Comparison of ENCODE assay signal across 23 cellular contexts in the genomic region with DNA sequence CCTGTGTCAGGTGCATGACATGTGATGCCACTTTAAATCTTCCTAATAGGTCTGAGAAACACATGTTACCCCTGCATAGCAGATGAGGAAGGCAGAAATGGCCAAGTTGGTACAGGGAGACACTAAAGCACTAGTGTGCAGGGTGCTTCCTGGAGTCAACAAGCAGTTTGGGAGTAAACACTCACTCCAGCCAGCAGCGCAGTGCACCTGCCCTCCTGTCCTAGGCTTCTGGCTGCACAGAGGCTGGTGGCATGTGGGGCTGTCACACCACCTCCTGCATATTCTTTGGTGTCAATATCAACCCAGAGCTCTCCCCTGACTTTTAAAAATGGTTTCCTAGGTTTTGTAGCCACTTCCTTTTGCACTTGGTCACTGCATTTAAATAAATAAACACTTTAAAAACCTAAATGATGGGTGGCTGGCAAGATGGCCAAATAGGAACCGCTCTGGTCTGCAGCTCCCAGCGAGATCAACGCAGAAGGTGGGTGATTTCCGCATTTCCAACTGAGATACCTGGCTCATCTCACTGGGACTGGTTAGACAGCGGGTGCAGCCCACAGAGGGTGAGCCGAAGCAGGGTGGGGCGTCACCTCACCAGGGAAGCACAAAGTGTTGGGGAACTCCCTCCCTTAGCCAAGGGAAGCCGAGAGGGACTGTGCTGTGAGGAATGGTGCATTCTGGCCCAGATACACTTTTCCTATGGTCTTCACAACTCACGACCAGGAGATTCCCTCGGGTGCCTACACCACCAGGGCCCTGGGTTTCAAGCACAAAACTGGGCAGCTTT. TPM values are rescaled to one million over a fixed set of nuclear protein-coding genes. Genes with fewer than 3 reads are reported as not detected.
DNase-seq lines count a peak whose midpoint lies in the region; ATAC-seq, FAIRE-seq and TF ChIP-seq lines count a peak whose summit lies in the region.
"Had no signal": no experiment of that assay in that cellular context is flagged by ENCODE, and none has a peak within 500 bp of the region (broad histone marks: within the 10 kb centered on the region; RNA-seq: fewer than 3 reads in every experiment).

No MANE protein-coding gene starts in this region.

- H3K27ac ChIP-seq in GM23338 (ENCODE audit: low read depth) (no peak overlapping the region), K562 (ENCODE audit: extremely low read depth, low read depth, low read length) (no peak overlapping the region), neuronal stem cell (replicated peaks; ENCODE audit: low read length) (no peak overlapping the region)
- H3K27ac ChIP-seq: A549, C4-2B, HL-60 had no signal

- DNase-seq in activated CD4-positive, alpha-beta T cell treated with anti-CD3 and anti-CD28 coated beads, Interleukin-2, amount 10 ng/mL, durations not matched to agents 24 days and 14 days: peak; percentile 45
- DNase-seq in activated CD4-positive, alpha-beta T cell treated with anti-CD3 and anti-CD28 coated beads for 1 hour: no peak
- DNase-seq in GM23338 (ENCODE audit: low spot score) (no peak), K562 (ENCODE audit: extremely low read depth in 1 of 4, low spot score in 3 of 4) (no peak), neuronal stem cell (ENCODE audit: low spot score) (no peak)
- DNase-seq: COR-L47, DMS79, GOT3, MV-4-11, NCI-H1436, NCI-H2107, NCI-H748 treated with DMSO at 0.1 percent for 48 hours, SK-N-SH, T-cell had no signal

- H3K9me1 ChIP-seq in K562 (ENCODE audit: control insufficient read depth, insufficient read depth, low read length): no peaks in the 10 kb centered on the region

- H3K36me3 Mint-ChIP-seq in activated CD4-positive, alpha-beta T cell treated with anti-CD3 and anti-CD28 coated beads, Interleukin-2, amount 10 ng/mL, durations not matched to agents 24 days and 14 days (ENCODE audit: low read depth): no peaks in the 10 kb centered on the region
- peaks cover 17% of the 10 kb centered on the region; the same call in 2 of the 3 replicates for H3K36me3 Mint-ChIP-seq in GM23338 (ENCODE audit: low read depth)
- H3K36me3 Mint-ChIP-seq: T-cell had no signal

- H2BK15ac ChIP-seq in neuronal stem cell (ENCODE audit: low read length): no peak overlapping the region

- H3K4me3 ChIP-seq in GM23338 (no peak overlapping the region), K562 (no peak overlapping the region), neuronal stem cell (ENCODE audit: low read length in 2 of 2) (no peak overlapping the region)
- H3K4me3 ChIP-seq: A549 had no signal

- TF ChIP-seq RAD21 in K562 (CRISPR knock-in tag; conservative IDR thresholded peaks at IDR 0.05 in 1 of 2, IDR thresholded peaks at IDR 0.05 in 1 of 2): no peak

- H2BK120ac ChIP-seq in neuronal stem cell (ENCODE audit: low read depth, low read length): no peak overlapping the region

- H2AK5ac ChIP-seq in neuronal stem cell (ENCODE audit: low read depth, low read length): no peak overlapping the region

- no peak overlapping the region for H3K27ac Mint-ChIP-seq in activated CD4-positive, alpha-beta T cell treated with anti-CD3 and anti-CD28 coated beads, Interleukin-2, amount 10 ng/mL, durations not matched to agents 24 days and 14 days
- no peak overlapping the region for H3K27ac Mint-ChIP-seq in GM23338
- H3K27ac Mint-ChIP-seq: T-cell had no signal

- no peak overlapping the region for H3K9ac ChIP-seq in K562 (ENCODE audit: insufficient read depth in 1 of 2, low read depth in 2 of 2, low read length in 2 of 2)
- no peak overlapping the region for H3K9ac ChIP-seq in neuronal stem cell (ENCODE audit: low read depth, low read length, poor library complexity)
- H3K9ac ChIP-seq: SK-N-SH had no signal

- H4K8ac ChIP-seq in neuronal stem cell (ENCODE audit: low read depth, low read length): no peak overlapping the region

- H3K4ac ChIP-seq in neuronal stem cell (ENCODE audit: low read length): no peak overlapping the region

- H3K23ac ChIP-seq in neuronal stem cell (ENCODE audit: low read depth, low read length, poor library complexity): no peak overlapping the region

- TF ChIP-seq CTCF in GM23338 (conservative IDR thresholded peaks at IDR 0.05; ENCODE audit: low read depth in 2 of 2): no peak
- TF ChIP-seq CTCF in K562 (IDR thresholded peaks at IDR 0.05 in 2 of 3, conservative IDR thresholded peaks at IDR 0.05 in 1 of 3; ENCODE audit: insufficient read depth in 2 of 3, low read depth in 1 of 3, low read length in 3 of 3): no peak

- no peaks in the 10 kb centered on the region for H3K79me2 ChIP-seq in GM23338 (replicated peaks; ENCODE audit: insufficient read depth)
- H3K79me2 ChIP-seq in K562 (ENCODE audit: control insufficient read depth, insufficient read depth, low read length): no peaks in the 10 kb centered on the region

- H3K9me3 Mint-ChIP-seq in activated CD4-positive, alpha-beta T cell treated with anti-CD3 and anti-CD28 coated beads, Interleukin-2, amount 10 ng/mL, durations not matched to agents 24 days and 14 days: no peaks in the 10 kb centered on the region
- peaks cover 91% of the 10 kb centered on the region for H3K9me3 Mint-ChIP-seq in GM23338

- peak overlapping the region; percentile 67 for H3K14ac ChIP-seq in neuronal stem cell (ENCODE audit: low read length)

- BruUV-seq in K562 (replicated peaks; lab: Mats Ljungman, UMichigan): no TSS peak

- H3K9me2 ChIP-seq in GM23338 (ENCODE audit: insufficient read depth): peaks cover 3% of the 10 kb centered on the region; the same call in 1 of the 2 replicates
- H3K9me2 ChIP-seq: SK-N-SH had no signal

- H3K4me3 Mint-ChIP-seq in activated CD4-positive, alpha-beta T cell treated with anti-CD3 and anti-CD28 coated beads, Interleukin-2, amount 10 ng/mL, durations not matched to agents 24 days and 14 days: no peak overlapping the region
- no peak overlapping the region for H3K4me3 Mint-ChIP-seq in GM23338

- POLR2A ChIA-PET in K562 (lab: Yijun Ruan, JAX): interaction anchor here (0.7 kb wide), 1 partner anchor 13 kb away, joined by 3 read pairs; no protein-coding TSS in a partner anchor

- H3K27me3 Mint-ChIP-seq in activated CD4-positive, alpha-beta T cell treated with anti-CD3 and anti-CD28 coated beads, Interleukin-2, amount 10 ng/mL, durations not matched to agents 24 days and 14 days: peaks cover 12% of the 10 kb centered on the region
- H3K27me3 Mint-ChIP-seq in GM23338 (ENCODE audit: insufficient read depth, low read depth, poor library complexity): peaks cover 5% of the 10 kb centered on the region

- H3K4me1 Mint-ChIP-seq in activated CD4-positive, alpha-beta T cell treated with anti-CD3 and anti-CD28 coated beads, Interleukin-2, amount 10 ng/mL, durations not matched to agents 24 days and 14 days: peaks cover 6% of the 10 kb centered on the region
- no peaks in the 10 kb centered on the region for H3K4me1 Mint-ChIP-seq in GM23338

- H4K20me1 ChIP-seq in GM23338 (replicated peaks; ENCODE audit: insufficient read depth) (no peaks in the 10 kb centered on the region), K562 (replicated peaks; ENCODE audit: control insufficient read depth, insufficient read depth, low read length) (no peaks in the 10 kb centered on the region; the same call in 1 of the 2 replicates)

- 0% methylated on average over 11 of the region's 11 CpGs for WGBS in K562 (ENCODE audit: insufficient coverage, low coverage, missing lambda C conversion rate)
- WGBS in neuronal stem cell (ENCODE audit: extremely low coverage in 2 of 2, insufficient read length in 2 of 2, insufficient replicate concordance in 1 of 2), 2 donors: no CpG with 5 or more reads among the region's 11 CpGs

- ATAC-seq in GM23338 (no peak), K562 (peak; percentile 29; the same call in 2 of the 3 replicates), HG02973 (IDR thresholded peaks at IDR 0.05; ENCODE audit: unreplicated experiment) (no peak), esophagus mucosa (no peak), GM19467 (IDR thresholded peaks at IDR 0.05; ENCODE audit: unreplicated experiment) (no peak)
- ATAC-seq: A549, Panc1, T-cell had no signal

- H3K79me1 ChIP-seq in neuronal stem cell (ENCODE audit: low read depth, low read length): peaks cover 4% of the 10 kb centered on the region

- TF ChIP-seq EP300 in K562 (IDR thresholded peaks at IDR 0.05; ENCODE audit: low read length): no peak

- in situ Hi-C loops in K562 (cut with MboI): no loop called here

- H2BK5ac ChIP-seq in neuronal stem cell (ENCODE audit: low read length): no peak overlapping the region

- no peak for FAIRE-seq in K562 (lab: Jason Lieb, UNC)
- FAIRE-seq: A549, G401.6, HTR-8/SVneo had no signal

- no peaks in the 10 kb centered on the region; the same call in 1 of the 2 replicates for H3K27me3 ChIP-seq in GM23338 (ENCODE audit: insufficient read depth)
- no peaks in the 10 kb centered on the region; a peak in 2 of 5 replicates for H3K27me3 ChIP-seq in K562 (ENCODE audit: control insufficient read depth in 2 of 2, insufficient read depth in 2 of 2, low read length in 2 of 2)
- H3K27me3 ChIP-seq in neuronal stem cell (ENCODE audit: control insufficient read depth in 3 of 3, insufficient read depth in 3 of 3, low read depth in 1 of 3, low read length in 3 of 3): peaks cover 0 to 4% (median 0%) of the 10 kb centered on the region in 3 experiments

- H3K4me1 ChIP-seq in GM23338 (ENCODE audit: insufficient read depth) (no peaks in the 10 kb centered on the region; the same call in 1 of the 2 replicates), K562 (replicated peaks in 1 of 2; ENCODE audit: control insufficient read depth in 2 of 2, insufficient read depth in 2 of 2, low read length in 2 of 2) (no peaks in the 10 kb centered on the region), neuronal stem cell (ENCODE audit: control insufficient read depth in 2 of 2, insufficient read depth in 1 of 2, low read depth in 1 of 2, low read length in 2 of 2) (no peaks in the 10 kb centered on the region)
- H3K4me1 ChIP-seq: A549 had no signal

- H3K36me3 ChIP-seq in GM23338 (ENCODE audit: insufficient read depth) (no peaks in the 10 kb centered on the region), K562 (ENCODE audit: control insufficient read depth, insufficient read depth, low read length) (no peaks in the 10 kb centered on the region), neuronal stem cell (replicated peaks in 1 of 2; ENCODE audit: control insufficient read depth in 2 of 2, insufficient read depth in 2 of 2, low read length in 2 of 2) (no peaks in the 10 kb centered on the region)

- H3K18ac ChIP-seq in neuronal stem cell (ENCODE audit: low read length): no peak overlapping the region

- H3K4me2 ChIP-seq in GM23338 (no peak overlapping the region), K562 (ENCODE audit: insufficient read depth, low read length) (no peak overlapping the region), neuronal stem cell (ENCODE audit: insufficient read depth, low read length, poor library complexity, severe bottlenecking) (no peak overlapping the region)
- H3K4me2 ChIP-seq: A549, SK-N-SH had no signal

- no peak overlapping the region for H2BK12ac ChIP-seq in neuronal stem cell (ENCODE audit: low read length)

- no peaks in the 10 kb centered on the region for H3F3A ChIP-seq in GM23338 (replicated peaks; ENCODE audit: low read depth)

- peak overlapping the region; percentile 80; the same call in 1 of the 2 replicates for H2AFZ ChIP-seq in GM23338
- H2AFZ ChIP-seq in K562 (ENCODE audit: low read depth, low read length): 0 out of 2 replicates have a peak overlapping the region, but pooled peaks have one; percentile 24
- peak overlapping the region; percentile 35 for H2AFZ ChIP-seq in neuronal stem cell (ENCODE audit: low read length)

- intact Hi-C loops in activated CD4-positive, alpha-beta T cell treated with anti-CD3 and anti-CD28 coated beads, Interleukin-2, amount 10 ng/mL, durations not matched to agents 24 days and 14 days (cut with micrococcal nuclease): no loop called here
- intact Hi-C loops in K562 (cut with micrococcal nuclease): no loop called here

- CTCF ChIA-PET in K562 (lab: Yijun Ruan, JAX; ENCODE audit: low intra/inter-chr PET ratio): no interaction called here

- no peak for TF ChIP-seq POLR2A in K562 (conservative IDR thresholded peaks at IDR 0.05)

- no peak overlapping the region for H4K91ac ChIP-seq in neuronal stem cell (ENCODE audit: low read depth, low read length, poor library complexity)

- no peaks in the 10 kb centered on the region for H3K9me3 ChIP-seq in K562 (replicated peaks; ENCODE audit: control insufficient read depth, insufficient read depth, low read depth, low read length)
- H3K9me3 ChIP-seq in neuronal stem cell (replicated peaks in 1 of 2; ENCODE audit: control insufficient read depth in 2 of 2, insufficient read depth in 1 of 2, low read depth in 1 of 2, low read length in 2 of 2): peaks cover 0 to 22% of the 10 kb centered on the region in 2 donors
- H3K9me3 ChIP-seq: A549, SK-N-SH had no signal

RNA-seq across cellular contexts. Expression of a gene that starts 33.5 kb away (rescaled TPM):
- not detected in 2 replicates for total RNA-seq in activated CD4-positive, alpha-beta T cell treated with anti-CD3 and anti-CD28 coated beads, Interleukin-2, amount 10 ng/mL, durations not matched to agents 24 days and 14 days
- 1.5 and 2.7 TPM in 2 replicates for total RNA-seq in GM23338 (2014; rRNA removed; shearing (Covaris generic))
- 0.37 and 1.7 TPM in 2 replicates for polyA plus RNA-seq in GM23338 (2016; fragmentation: Nextera tagmentation; extraction: Ambion mirVana)
- total RNA-seq in K562 (2011; cell fraction: chromatin; rRNA removed; ENCODE audit: low replicate concordance): 0.16 TPM in 1 of 2 replicates, not detected in the other
- not detected in 2 replicates for total RNA-seq in K562 (2011; cell fraction: nucleolus; rRNA removed)
- total RNA-seq in K562 (2011; cell fraction: nucleoplasm; rRNA removed): 0.23 and 0.44 TPM in 2 replicates
- total RNA-seq in K562 (2014; rRNA removed): not detected in 2 replicates
- total RNA-seq in K562 (2014; rRNA removed; fragmentation: Illumina TruSeq; extraction: Trizol): not detected in 2 replicates
- total RNA-seq in K562 (2015; rRNA removed; fragmentation: Illumina TruSeq; extraction: Trizol): 0.11 TPM in 1 of 2 replicates, not detected in the other
- total RNA-seq in K562 (2021): 0.25 TPM in 1 of 2 replicates, not detected in the other
- polyA plus RNA-seq in K562 (2011; rRNA removed): not detected in 2 replicates
- polyA plus RNA-seq in K562 (2011; cell fraction: cytosol; rRNA removed): 0.06 TPM in 1 of 2 replicates, not detected in the other
- 0.06 and 0.14 TPM in 2 replicates for polyA plus RNA-seq in K562 (2011; cell fraction: nucleus; rRNA removed)
- 0.07 and 0.10 TPM in 2 replicates for polyA plus RNA-seq in K562 (2012)
- 0.04 and 0.06 TPM in 2 replicates for polyA plus RNA-seq in K562 (2014; fragmentation: Illumina TruSeq; extraction: Trizol)
- under 1 TPM in 1 of 2 experiments, not detected in 1; 0.04 TPM for polyA plus RNA-seq in K562 (2014; fragmentation: Nextera tagmentation; extraction: Ambion mirVana)
- polyA plus RNA-seq in K562 (2014; rRNA removed): 0.16 TPM in 1 of 2 replicates, not detected in the other
- 0.12 TPM in 1 of 2 replicates, not detected in the other for polyA minus RNA-seq in K562 (2011; rRNA and poly(A)+ RNA removed)
- polyA minus RNA-seq in K562 (2011; cell fraction: cytosol; rRNA and poly(A)+ RNA removed): not detected in 2 replicates
- not detected in 2 replicates for polyA minus RNA-seq in K562 (2011; cell fraction: nucleus; rRNA and poly(A)+ RNA removed)
- not detected for polyA plus RNA-seq in neuronal stem cell (2013, experiment 1 of 2)
- 0.01 TPM for polyA plus RNA-seq in neuronal stem cell (2013, experiment 2 of 2)
- total RNA-seq in esophagus mucosa: not detected
- polyA plus RNA-seq: A549, SK-N-SH had no signal

Comparison
In these comparisons a context has a peak if more than half of its experiments do, and no peak if none do; other contexts are left out.
1. H2AFZ ChIP-seq: peak in every context shown above with its lines; median percentile 80 in GM23338; 35 in neuronal stem cell; 24 in K562.